ENCODE assay signal across 27 cellular contexts in genomic region chr4:99207069-99207743, GRCh38. TPM values are rescaled to one million over a fixed set of nuclear protein-coding genes. Genes with fewer than 3 reads are reported as not detected.
"Had no signal": no experiment of that assay in that cellular context is flagged by ENCODE, and none has a peak within 500 bp of the region (broad histone marks: within the 10 kb centered on the region; RNA-seq: fewer than 3 reads in every experiment).

No MANE protein-coding gene starts in this region.

- H3K4me3 Mint-ChIP-seq: activated CD4-positive, alpha-beta memory T cell treated with anti-CD3 and anti-CD28 coated beads, Interleukin-2, amount 10 ng/mL, durations not matched to agents 7 days and 5 days; activated naive CD4-positive, alpha-beta T cell treated with anti-CD3 and anti-CD28 coated beads for 36 hours; activated naive CD8-positive, alpha-beta T cell; activated T-helper 17 cell treated with anti-CD3 and anti-CD28 coated beads, Interleukin-2, amount 50 U/mL, for 72 hours; T-helper 1 cell treated with Interleukin-12 subunit alpha and Interleukin-12 subunit beta and Interleukin-4 antibody, amounts not matched to agents 30 μg/mL and 1 μg/mL, for 36 hours had no signal

- H3K27me3 Mint-ChIP-seq: activated naive CD8-positive, alpha-beta T cell; activated T-helper 17 cell treated with anti-CD3 and anti-CD28 coated beads, Interleukin-2, amount 50 U/mL, for 72 hours had no signal

- H3K9me3 Mint-ChIP-seq: activated CD4-positive, alpha-beta memory T cell treated with anti-CD3 and anti-CD28 coated beads, Interleukin-2, amount 10 ng/mL, durations not matched to agents 7 days and 5 days; activated naive CD4-positive, alpha-beta T cell treated with anti-CD3 and anti-CD28 coated beads for 36 hours; activated T-helper 17 cell treated with anti-CD3 and anti-CD28 coated beads, Interleukin-2, amount 50 U/mL, for 72 hours; T-helper 1 cell treated with Interleukin-12 subunit alpha and Interleukin-12 subunit beta and Interleukin-4 antibody, amounts not matched to agents 30 μg/mL and 1 μg/mL, for 36 hours had no signal

- ATAC-seq: activated T-helper 17 cell treated with anti-CD3 and anti-CD28 coated beads, Interleukin-2, amount 50 U/mL, for 72 hours; SK-N-SH treated with all-trans-retinoic acid at 6 μM for 48 hours had no signal

- H3K27me3 ChIP-seq: breast epithelium, MG63, Peyer's patch, SJSA1 had no signal

- H3K36me3 ChIP-seq: breast epithelium, MG63, Peyer's patch, SJSA1 had no signal

- H3K4me1 ChIP-seq: SJSA1 had no signal

- DNase-seq: activated CD4-positive, alpha-beta memory T cell treated with anti-CD3 and anti-CD28 coated beads, Interleukin-2, amount 10 ng/mL, durations not matched to agents 7 days and 5 days; activated CD4-positive, alpha-beta T cell treated with anti-CD3 and anti-CD28 coated beads, Interleukin-2, amount 50 U/mL, for 1 hour; activated CD4-positive, CD25-positive, alpha-beta regulatory T cell; activated gamma-delta T cell; activated naive CD4-positive, alpha-beta T cell treated with anti-CD3 and anti-CD28 coated beads for 36 hours; activated T-cell treated with anti-CD3 and anti-CD28 coated beads for 4 hours; activated T-cell treated with anti-CD3 and anti-CD28 coated beads, Interleukin-2, amount 50 U/mL, for 48 hours; caudate nucleus; MG63; MV-4-11; NCI-H1092 treated with DMSO at 0.1 percent for 48 hours; NCI-H1417 treated with DMSO at 0.1 percent for 48 hours; NCI-H1694 treated with DMSO at 0.1 percent for 48 hours; NCI-H2029 treated with DMSO at 0.1 percent for 48 hours; NCI-H345; NCI-H510A; NCI-H69; Peyer's patch; SHP77; SW 1271 had no signal

- H3K27ac ChIP-seq: breast epithelium, Peyer's patch, SJSA1 had no signal

- H3K4me1 Mint-ChIP-seq: activated CD4-positive, alpha-beta memory T cell treated with anti-CD3 and anti-CD28 coated beads, Interleukin-2, amount 10 ng/mL, durations not matched to agents 7 days and 5 days; activated T-helper 17 cell treated with anti-CD3 and anti-CD28 coated beads, Interleukin-2, amount 50 U/mL, for 72 hours had no signal

- H3K27ac Mint-ChIP-seq: activated CD4-positive, alpha-beta memory T cell treated with anti-CD3 and anti-CD28 coated beads, Interleukin-2, amount 10 ng/mL, durations not matched to agents 7 days and 5 days; activated naive CD4-positive, alpha-beta T cell treated with anti-CD3 and anti-CD28 coated beads for 36 hours; activated naive CD8-positive, alpha-beta T cell; activated T-helper 17 cell treated with anti-CD3 and anti-CD28 coated beads, Interleukin-2, amount 50 U/mL, for 72 hours; T-helper 1 cell treated with Interleukin-12 subunit alpha and Interleukin-12 subunit beta and Interleukin-4 antibody, amounts not matched to agents 30 μg/mL and 1 μg/mL, for 36 hours had no signal

- H3K9me3 ChIP-seq: breast epithelium, MG63, Peyer's patch, SJSA1 had no signal

- H3K4me3 ChIP-seq: breast epithelium, MG63, Peyer's patch, SJSA1 had no signal

RNA-seq across cellular contexts. Expression of gene ADH6, which starts 11.8 kb away (rescaled TPM):
- total RNA-seq: activated CD4-positive, alpha-beta memory T cell treated with anti-CD3 and anti-CD28 coated beads, Interleukin-2, amount 10 ng/mL, durations not matched to agents 7 days and 5 days; activated CD8-positive, alpha-beta memory T cell treated with anti-CD3 and anti-CD28 coated beads for 36 hours; activated naive CD4-positive, alpha-beta T cell treated with anti-CD3 and anti-CD28 coated beads for 36 hours; activated T-helper 17 cell treated with anti-CD3 and anti-CD28 coated beads, Interleukin-2, amount 50 U/mL, for 72 hours; breast epithelium; SJSA1 had no signal
